8 cellular contexts compared by ENCODE assay signal in genomic region chr7:148699772-148700629, GRCh38. TPM values are rescaled to one million over a fixed set of nuclear protein-coding genes. Genes with fewer than 3 reads are reported as not detected.
DNase-seq lines count a peak whose midpoint lies in the region; ATAC-seq, FAIRE-seq and TF ChIP-seq lines count a peak whose summit lies in the region.

No MANE protein-coding gene starts in this region.

- peak overlapping the region; percentile 64 for H3K4me3 Mint-ChIP-seq in endodermal cell
- H3K4me3 Mint-ChIP-seq in naive thymus-derived CD4-positive, alpha-beta T cell = peak overlapping the region; percentile 81 to 99 (median 92)

- FAIRE-seq in GM12892 (lab: Jason Lieb, UNC) = peak; percentile 53

- TF ChIP-seq POLR2A in GM12892 (IDR thresholded peaks at IDR 0.05; ENCODE audit: low read depth, low read length) = no peak

- peak overlapping the region; percentile 89 for H3K4me3 ChIP-seq in endodermal cell (ENCODE audit: low read length)
- peak overlapping the region; percentile 80 for H3K4me3 ChIP-seq in naive thymus-derived CD4-positive, alpha-beta T cell (ENCODE audit: low read length)

- H3K9ac ChIP-seq in endodermal cell (ENCODE audit: extremely low read depth, low read length, poor library complexity, severe bottlenecking) = peak overlapping the region; percentile 74

- in situ Hi-C loops in ACHN (cut with HindIII; ENCODE audit: low pct_ligation_motif_present, low pct_unique_long_range_greater_than_20kb, low sequenced_read_pairs) = no loop called here

- TF ChIP-seq CTCF in endodermal cell (conservative IDR thresholded peaks at IDR 0.05) = no peak

- intact Hi-C loops in naive thymus-derived CD4-positive, alpha-beta T cell (cut with micrococcal nuclease) = loop anchor here (1.0 to 5.0 kb wide), 11 partner anchors 27 to 797 kb away; partner anchors contain the start of genes ZNF786 (in 2 of the 2), EZH2 (in 1 of the 2) and ZNF746 (in 1 of the 2)

- 0 to 1% methylated on average over 28 to 37 of the region's 37 CpGs for WGBS in endodermal cell (ENCODE audit: insufficient coverage in 1 of 2, insufficient read length in 1 of 2), 2 experiments

- H3K4me1 Mint-ChIP-seq in endodermal cell = peaks cover 40% of the 10 kb centered on the region
- peaks cover 45 to 67% (median 63%) of the 10 kb centered on the region in 7 donors for H3K4me1 Mint-ChIP-seq in naive thymus-derived CD4-positive, alpha-beta T cell

- H3K4me1 ChIP-seq in endodermal cell (ENCODE audit: control insufficient read depth, insufficient read depth, low read length) = peaks cover 8% of the 10 kb centered on the region
- H3K4me1 ChIP-seq in naive thymus-derived CD4-positive, alpha-beta T cell (ENCODE audit: control insufficient read depth in 2 of 2, insufficient read depth in 2 of 2, low read length in 2 of 2) = peaks cover 29 to 33% of the 10 kb centered on the region in 2 donors

- peaks cover 71% of the 10 kb centered on the region for H3K27me3 ChIP-seq in endodermal cell (ENCODE audit: control insufficient read depth, insufficient read depth, low read length, poor library complexity, severe bottlenecking)
- no peaks in the 10 kb centered on the region for H3K27me3 ChIP-seq in naive thymus-derived CD4-positive, alpha-beta T cell (ENCODE audit: control insufficient read depth in 2 of 2, insufficient read depth in 2 of 2, low read length in 2 of 2)

- peak; percentile 30 for ATAC-seq in HG03097 (IDR thresholded peaks at IDR 0.05; ENCODE audit: low FRiP score, unreplicated experiment)
- ATAC-seq in naive thymus-derived CD4-positive, alpha-beta T cell = no peak
- ATAC-seq in GM18858 (IDR thresholded peaks at IDR 0.05; ENCODE audit: unreplicated experiment) = no peak

- DNase-seq in ACHN = peak; percentile 47
- no peak for DNase-seq in GM12892 (ENCODE audit: insufficient read length)
- DNase-seq in RPMI8226 = peak; percentile 67
- no peak for DNase-seq in endodermal cell
- peak in 5 of 9 donors; percentile 15 to 27 (median 18) for DNase-seq in naive thymus-derived CD4-positive, alpha-beta T cell
- no peak for DNase-seq in UCSD-AML1 (lab: John Stamatoyannopoulos, UW; ENCODE audit: unreplicated experiment)

- H3K27ac ChIP-seq in endodermal cell (ENCODE audit: low read depth, low read length) = peak overlapping the region; percentile 83
- peak overlapping the region; percentile 93 for H3K27ac ChIP-seq in naive thymus-derived CD4-positive, alpha-beta T cell (ENCODE audit: low read depth, low read length)

- H3K9me3 ChIP-seq in endodermal cell (ENCODE audit: control insufficient read depth, low read length) = no peaks in the 10 kb centered on the region
- no peaks in the 10 kb centered on the region for H3K9me3 ChIP-seq in naive thymus-derived CD4-positive, alpha-beta T cell (ENCODE audit: control insufficient read depth in 2 of 3, low read length in 3 of 3)

- H3K36me3 Mint-ChIP-seq in endodermal cell (ENCODE audit: low read depth) = no peaks in the 10 kb centered on the region
- peaks cover 0 to 9% (median 0%) of the 10 kb centered on the region in 5 donors for H3K36me3 Mint-ChIP-seq in naive thymus-derived CD4-positive, alpha-beta T cell

- CTCF ChIA-PET in naive thymus-derived CD4-positive, alpha-beta T cell (lab: Charles Lee) = interaction anchor here (0.7 to 1.3 kb wide), 4 partner anchors 71 to 126 kb away, joined by 3 read pairs; no protein-coding TSS in a partner anchor

- no peaks in the 10 kb centered on the region for H3K36me3 ChIP-seq in endodermal cell (ENCODE audit: control insufficient read depth, insufficient read depth, low read length)
- H3K36me3 ChIP-seq in naive thymus-derived CD4-positive, alpha-beta T cell (ENCODE audit: control insufficient read depth in 2 of 3, insufficient read depth in 3 of 3, low read length in 3 of 3) = no peaks in the 10 kb centered on the region

- peak overlapping the region; percentile 79 for H3K27ac Mint-ChIP-seq in endodermal cell
- H3K27ac Mint-ChIP-seq in naive thymus-derived CD4-positive, alpha-beta T cell = peak overlapping the region; percentile 85 to 97 (median 89)

- no peaks in the 10 kb centered on the region for H3K9me3 Mint-ChIP-seq in endodermal cell
- no peaks in the 10 kb centered on the region for H3K9me3 Mint-ChIP-seq in naive thymus-derived CD4-positive, alpha-beta T cell

- POLR2A ChIA-PET in naive thymus-derived CD4-positive, alpha-beta T cell (lab: Charles Lee) = interaction anchor here (0.6 to 3.3 kb wide), 12 partner anchors 9 to 448 kb away, joined by 3 to 17 read pairs (median 4); partner anchors contain the start of gene ZNF398

- peaks cover 62% of the 10 kb centered on the region for H3K27me3 Mint-ChIP-seq in endodermal cell (ENCODE audit: insufficient read depth)
- no peaks in the 10 kb centered on the region for H3K27me3 Mint-ChIP-seq in naive thymus-derived CD4-positive, alpha-beta T cell

RNA-seq across cellular contexts. Expression of gene CUL1, which starts 1.3 kb away (rescaled TPM):
- 38.0 TPM for polyA plus RNA-seq in GM12892 (2012; ENCODE audit: missing spikeins)
- total RNA-seq in endodermal cell = 10 to 100 TPM; 35.0 to 42.1 TPM
- 57.6 TPM for polyA plus RNA-seq in endodermal cell (2013, experiment 1 of 2)
- polyA plus RNA-seq in endodermal cell (2013, experiment 2 of 2) = 55.8 TPM
- total RNA-seq in naive thymus-derived CD4-positive, alpha-beta T cell = 10 to 100 TPM; 39.0 to 68.7 (median 53.6) TPM
- 10 to 100 TPM; 41.7 to 74.0 TPM for polyA plus RNA-seq in naive thymus-derived CD4-positive, alpha-beta T cell

Comparison
In these comparisons a context has a peak if more than half of its experiments do, and no peak if none do; other contexts are left out.
1. DNase-seq: peak in ACHN (single experiment), RPMI8226 (single experiment) and naive thymus-derived CD4-positive, alpha-beta T cell (5 of 9); none in GM12892 (single experiment), endodermal cell (single experiment) and UCSD-AML1 (single experiment).